16 cellular contexts compared by ENCODE assay signal in the genomic region with DNA sequence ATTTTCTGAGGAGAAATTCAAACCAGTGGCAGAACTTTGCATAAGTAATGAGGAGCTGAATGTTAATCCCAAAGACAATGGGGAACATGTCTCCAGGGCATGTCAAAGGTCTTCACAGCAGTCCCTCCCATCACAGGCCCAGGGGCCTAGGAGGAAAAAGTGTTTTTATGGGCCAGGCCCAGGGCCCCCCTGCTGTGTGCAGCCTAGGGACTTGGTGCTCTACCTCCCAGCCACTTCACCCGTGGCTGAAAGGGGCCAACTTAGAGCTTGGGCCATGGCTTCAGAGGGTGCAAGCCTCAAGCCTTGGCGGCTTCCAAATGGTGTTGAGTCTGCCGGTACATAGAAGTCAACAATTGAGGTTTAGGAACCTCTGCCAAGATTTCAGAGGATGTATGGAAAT.
"Had no signal": no experiment of that assay in that cellular context is flagged by ENCODE, and none has a peak within 500 bp of the region (broad histone marks: within the 10 kb centered on the region; RNA-seq: fewer than 3 reads in every experiment).

No MANE protein-coding gene starts in this region.

- H3K4me1 ChIP-seq: esophagus muscularis mucosa, foreskin keratinocyte, gastroesophageal sphincter, heart left ventricle, left lung, lower lobe of right lung had no signal

- DNase-seq: dermis blood vessel endothelial cell; dorsolateral prefrontal cortex; effector CD4-positive, alpha-beta T cell; effector memory CD4-positive, alpha-beta T cell; foreskin keratinocyte; heart left ventricle; left cardiac atrium; left lung; left ventricle myocardium superior; lower lobe of right lung; mesenchymal stem cell had no signal

- H3K4me1 Mint-ChIP-seq: mesothelial cell of epicardium had no signal

- H3K36me3 Mint-ChIP-seq: mesothelial cell of epicardium had no signal

- H3K27ac Mint-ChIP-seq: mesothelial cell of epicardium had no signal

- H3K36me3 ChIP-seq: esophagus muscularis mucosa, gastroesophageal sphincter, heart left ventricle, left lung, lower lobe of right lung had no signal

- H3K4me3 ChIP-seq: coronary artery, dorsolateral prefrontal cortex, esophagus muscularis mucosa, gastroesophageal sphincter, heart left ventricle, hepatocyte, left lung, lower lobe of right lung had no signal

- H3K4me3 Mint-ChIP-seq: mesothelial cell of epicardium had no signal

- ATAC-seq: foreskin keratinocyte, gastroesophageal sphincter, heart left ventricle, left cardiac atrium, left lung, left ventricle myocardium superior, lower lobe of right lung had no signal

- H3K27ac ChIP-seq: coronary artery, dorsolateral prefrontal cortex, esophagus muscularis mucosa, foreskin keratinocyte, gastroesophageal sphincter, heart left ventricle, hepatocyte, left lung, lower lobe of right lung had no signal

- H3K9me3 ChIP-seq: esophagus muscularis mucosa, gastroesophageal sphincter, heart left ventricle, lower lobe of right lung had no signal
